In genomic region chr20:51542894-51543788, GRCh38 we compare ENCODE assay signal across 9 cellular contexts. TPM values are rescaled to one million over a fixed set of nuclear protein-coding genes. Genes with fewer than 3 reads are reported as not detected.
DNase-seq lines count a peak whose midpoint lies in the region; ATAC-seq and TF ChIP-seq lines count a peak whose summit lies in the region.
"Had no signal": no experiment of that assay in that cellular context is flagged by ENCODE, and none has a peak within 500 bp of the region (broad histone marks: within the 10 kb centered on the region; RNA-seq: fewer than 3 reads in every experiment).

No MANE protein-coding gene starts in this region.

- no peak overlapping the region for H3K27ac ChIP-seq in subcutaneous abdominal adipose tissue (ENCODE audit: low read depth, low read length)
- H3K27ac ChIP-seq: C4-2B had no signal

- POLR2A ChIA-PET in activated CD8-positive, alpha-beta T cell treated with anti-CD3 and anti-CD28 coated beads for 36 hours (lab: Charles Lee) = interaction anchor here (0.6 to 4.8 kb wide), 27 partner anchors 9 to 219 kb away, joined by 3 to 54 read pairs (median 7); no protein-coding TSS in a partner anchor

- no peak for TF ChIP-seq CTCF in activated CD8-positive, alpha-beta T cell treated with anti-CD3 and anti-CD28 coated beads for 36 hours (IDR thresholded peaks at IDR 0.05)
- no peak for TF ChIP-seq CTCF in HFFc6 (IDR thresholded peaks at IDR 0.05)

- intact Hi-C loops in activated CD8-positive, alpha-beta T cell treated with anti-CD3 and anti-CD28 coated beads for 36 hours (cut with micrococcal nuclease) = loop anchor here (5.0 kb wide), 2 partner anchors 54 to 141 kb away; no protein-coding TSS in a partner anchor

- peaks cover 0 to 3% (median 0%) of the 10 kb centered on the region in 5 donors for H3K9me3 ChIP-seq in subcutaneous abdominal adipose tissue (ENCODE audit: control insufficient read depth in 5 of 5, low read length in 5 of 5)

- peaks cover 36% of the 10 kb centered on the region for H3K27me3 Mint-ChIP-seq in T-helper 1 cell treated with Interleukin-12 subunit alpha and Interleukin-12 subunit beta and Interleukin-4 antibody, amounts not matched to agents 30 μg/mL and 1 μg/mL, for 36 hours (ENCODE audit: low read depth)
- H3K27me3 Mint-ChIP-seq in activated CD8-positive, alpha-beta T cell treated with anti-CD3 and anti-CD28 coated beads for 36 hours = peaks cover 4% of the 10 kb centered on the region
- peaks cover 15 to 28% (median 16%) of the 10 kb centered on the region in 3 donors for H3K27me3 Mint-ChIP-seq in immature natural killer cell (ENCODE audit: low read depth in 3 of 3)
- H3K27me3 Mint-ChIP-seq in HFFc6 (ENCODE audit: insufficient read depth) = peaks cover 4% of the 10 kb centered on the region; the same call in 1 of the 2 replicates

- H3K4me3 Mint-ChIP-seq in T-helper 1 cell treated with Interleukin-12 subunit alpha and Interleukin-12 subunit beta and Interleukin-4 antibody, amounts not matched to agents 30 μg/mL and 1 μg/mL, for 36 hours = peak overlapping the region; percentile 76
- H3K4me3 Mint-ChIP-seq in activated CD8-positive, alpha-beta T cell treated with anti-CD3 and anti-CD28 coated beads for 36 hours = peak overlapping the region; percentile 62
- peak overlapping the region; percentile 77 to 88 (median 82) for H3K4me3 Mint-ChIP-seq in immature natural killer cell
- H3K4me3 Mint-ChIP-seq in HFFc6 = no peak overlapping the region

- H3K36me3 ChIP-seq in subcutaneous abdominal adipose tissue (ENCODE audit: control insufficient read depth in 5 of 5, insufficient read depth in 5 of 5, low read length in 5 of 5) = no peaks in the 10 kb centered on the region

- peaks cover 6% of the 10 kb centered on the region for H3K9me3 Mint-ChIP-seq in T-helper 1 cell treated with Interleukin-12 subunit alpha and Interleukin-12 subunit beta and Interleukin-4 antibody, amounts not matched to agents 30 μg/mL and 1 μg/mL, for 36 hours
- H3K9me3 Mint-ChIP-seq in activated CD8-positive, alpha-beta T cell treated with anti-CD3 and anti-CD28 coated beads for 36 hours = no peaks in the 10 kb centered on the region
- no peaks in the 10 kb centered on the region for H3K9me3 Mint-ChIP-seq in immature natural killer cell
- peaks cover 2% of the 10 kb centered on the region; the same call in 1 of the 2 replicates for H3K9me3 Mint-ChIP-seq in HFFc6

- H3K4me1 ChIP-seq in subcutaneous abdominal adipose tissue (ENCODE audit: control insufficient read depth in 5 of 5, insufficient read depth in 5 of 5, low read length in 5 of 5) = peaks cover 0 to 29% (median 18%) of the 10 kb centered on the region in 5 donors

- H3K4me1 Mint-ChIP-seq in T-helper 1 cell treated with Interleukin-12 subunit alpha and Interleukin-12 subunit beta and Interleukin-4 antibody, amounts not matched to agents 30 μg/mL and 1 μg/mL, for 36 hours (ENCODE audit: low read depth) = peaks cover 33% of the 10 kb centered on the region
- H3K4me1 Mint-ChIP-seq in activated CD8-positive, alpha-beta T cell treated with anti-CD3 and anti-CD28 coated beads for 36 hours (ENCODE audit: low read depth) = peaks cover 28% of the 10 kb centered on the region
- H3K4me1 Mint-ChIP-seq in immature natural killer cell (peaks cover 39 to 42% of the 10 kb centered on the region in 2 donors), HFFc6 (ENCODE audit: low read depth) (peaks cover 15% of the 10 kb centered on the region; the same call in 1 of the 2 replicates)

- H3K27me3 ChIP-seq in subcutaneous abdominal adipose tissue (ENCODE audit: control insufficient read depth in 5 of 5, insufficient read depth in 4 of 5, low read length in 5 of 5) = peaks cover 3 to 16% (median 6%) of the 10 kb centered on the region in 5 donors

- peak overlapping the region in 1 of 5 donors; percentile 47 for H3K9ac ChIP-seq in subcutaneous abdominal adipose tissue (ENCODE audit: low read length in 5 of 5)

- H3K4me3 ChIP-seq in subcutaneous abdominal adipose tissue (ENCODE audit: low read depth in 1 of 5, low read length in 5 of 5) = peak overlapping the region; percentile 31 to 64 (median 52)

- ATAC-seq in activated CD8-positive, alpha-beta T cell treated with anti-CD3 and anti-CD28 coated beads for 36 hours = no peak
- no peak for ATAC-seq in GM18868 (IDR thresholded peaks at IDR 0.05; ENCODE audit: unreplicated experiment)
- ATAC-seq in HG03039 (IDR thresholded peaks at IDR 0.05; ENCODE audit: unreplicated experiment) = no peak

- H3K27ac Mint-ChIP-seq in T-helper 1 cell treated with Interleukin-12 subunit alpha and Interleukin-12 subunit beta and Interleukin-4 antibody, amounts not matched to agents 30 μg/mL and 1 μg/mL, for 36 hours = peak overlapping the region; percentile 52
- peak overlapping the region; percentile 69 for H3K27ac Mint-ChIP-seq in activated CD8-positive, alpha-beta T cell treated with anti-CD3 and anti-CD28 coated beads for 36 hours
- H3K27ac Mint-ChIP-seq in immature natural killer cell (peak overlapping the region; percentile 83 to 91 (median 88)), HFFc6 (no peak overlapping the region)

- no peak for DNase-seq in T-helper 1 cell
- no peak for DNase-seq in activated CD8-positive, alpha-beta T cell treated with anti-CD3 and anti-CD28 coated beads for 36 hours
- no peak for DNase-seq in immature natural killer cell
- DNase-seq in HFFc6 = no peak

- CTCF ChIA-PET in activated CD8-positive, alpha-beta T cell treated with anti-CD3 and anti-CD28 coated beads for 36 hours (lab: Charles Lee) = interaction anchor here (0.7 to 6.7 kb wide), 16 partner anchors 10 to 157 kb away, joined by 3 to 49 read pairs (median 6); no protein-coding TSS in a partner anchor

- H3K36me3 Mint-ChIP-seq in T-helper 1 cell treated with Interleukin-12 subunit alpha and Interleukin-12 subunit beta and Interleukin-4 antibody, amounts not matched to agents 30 μg/mL and 1 μg/mL, for 36 hours (ENCODE audit: low read depth) = peaks cover 31% of the 10 kb centered on the region
- peaks cover 31% of the 10 kb centered on the region for H3K36me3 Mint-ChIP-seq in activated CD8-positive, alpha-beta T cell treated with anti-CD3 and anti-CD28 coated beads for 36 hours (ENCODE audit: low read depth)
- H3K36me3 Mint-ChIP-seq in immature natural killer cell = peaks cover 4 to 13% (median 4%) of the 10 kb centered on the region in 3 donors
- peaks cover 11% of the 10 kb centered on the region for H3K36me3 Mint-ChIP-seq in HFFc6 (ENCODE audit: low read depth)

RNA-seq across cellular contexts. Expression of gene NFATC2, which starts 0.6 kb away (rescaled TPM):
- 10 to 100 TPM; 38.3 to 40.9 TPM for total RNA-seq in activated CD8-positive, alpha-beta T cell treated with anti-CD3 and anti-CD28 coated beads for 36 hours
- 100 to 1,000 TPM in 1 of 3 donors, 10 to 100 TPM in 2; 14.5 to 101 (median 21.3) TPM for polyA plus RNA-seq in immature natural killer cell
- 1 to 10 TPM in 1 of 6 experiments, under 1 TPM in 5; 0.50 to 1.1 (median 0.84) TPM for total RNA-seq in HFFc6 (2021; fragmentation: NEBNext Ultra II Directional; extraction: Animal tissue kit (Norgen Biotek cat#: 25700))

Comparison
In these comparisons a context has a peak if more than half of its experiments do, and no peak if none do; other contexts are left out.
1. RNA of gene NFATC2, which starts 0.6 kb away (total RNA-seq): 38.3 to 40.9 TPM in activated CD8-positive, alpha-beta T cell treated with anti-CD3 and anti-CD28 coated beads for 36 hours; 0.50 to 1.1 TPM in HFFc6; every median in the first group is over 10 times any median in the second.